16 cellular contexts compared by ENCODE assay signal in genomic region chr11:45001466-45002165, GRCh38. TPM values are rescaled to one million over a fixed set of nuclear protein-coding genes. Genes with fewer than 3 reads are reported as not detected.
DNase-seq lines count a peak whose midpoint lies in the region; ATAC-seq, FAIRE-seq and TF ChIP-seq lines count a peak whose summit lies in the region.
"Had no signal": no experiment of that assay in that cellular context is flagged by ENCODE, and none has a peak within 500 bp of the region (broad histone marks: within the 10 kb centered on the region; RNA-seq: fewer than 3 reads in every experiment).

No MANE protein-coding gene starts in this region.

- no peaks in the 10 kb centered on the region for H3K79me1 ChIP-seq in H1 (ENCODE audit: low read depth, low read length)

- no peak for TF ChIP-seq CTCF in heart left ventricle (IDR thresholded peaks at IDR 0.05)
- TF ChIP-seq CTCF in H1 (IDR thresholded peaks at IDR 0.05; ENCODE audit: control extremely low read depth in 1 of 3, insufficient read depth in 1 of 3, low read depth in 1 of 3, low read length in 3 of 3) = no peak
- no peak for TF ChIP-seq CTCF in upper lobe of left lung (IDR thresholded peaks at IDR 0.05)

- TF ChIP-seq RAD21 in H1 (IDR thresholded peaks at IDR 0.05 in 1 of 2, conservative IDR thresholded peaks at IDR 0.05 in 1 of 2; ENCODE audit: low read depth in 2 of 2, low read length in 2 of 2) = no peak

- TF ChIP-seq EP300 in H1 (IDR thresholded peaks at IDR 0.05; ENCODE audit: borderline replicate concordance in 1 of 2, low read depth in 2 of 2, low read length in 2 of 2) (no peak), upper lobe of left lung (IDR thresholded peaks at IDR 0.05) (no peak)

- no peak for FAIRE-seq in H1 (lab: Jason Lieb, UNC)
- FAIRE-seq: A204.1, GM12878, GM18507 had no signal

- CTCF ChIA-PET in H1 (lab: Charles Lee; ENCODE audit: partially characterized antibody) = interaction anchor here (1.0 to 1.3 kb wide), 2 partner anchors 10 to 42 kb away, joined by 3 read pairs; no protein-coding TSS in a partner anchor

- H2BK120ac ChIP-seq in H1 (replicated peaks; ENCODE audit: low read depth, low read length) = no peak overlapping the region

- H4K5ac ChIP-seq in H1 (ENCODE audit: insufficient read length, low read depth, low read length) = no peak overlapping the region

- DNase-seq in heart left ventricle (no peak), cardiac septum (ENCODE audit: low spot score) (no peak), H1 (ENCODE audit: low read depth in 1 of 2, low spot score in 2 of 2) (no peak), left ventricle myocardium superior (no peak), cerebellar cortex (ENCODE audit: low spot score) (no peak), upper lobe of left lung (no peak)
- DNase-seq: BE2C; CD4-positive, alpha-beta memory T cell; DMS79; H9 had no signal

- WGBS in heart left ventricle, 4 donors = 85 to 87% (median 85%) methylated on average over 6 of the region's 6 CpGs
- 83% methylated on average over 6 of the region's 6 CpGs; no CpG with 5 or more reads in 1 of the 2 experiments for WGBS in H1 (ENCODE audit: extremely low coverage in 1 of 2, insufficient coverage in 1 of 2, insufficient read length in 1 of 2, insufficient replicate concordance in 2 of 2, low coverage in 1 of 2, low lambda C conversion rate in 2 of 2, missing lambda C conversion rate in 1 of 2), 2 experiments
- 89 to 91% methylated on average over 6 of the region's 6 CpGs for WGBS in upper lobe of left lung, 2 donors

- peak overlapping the region; percentile 61; the same call in 1 of the 2 replicates for H2BK15ac ChIP-seq in H1 (ENCODE audit: low read length)

- H4K20me1 ChIP-seq in H1 (replicated peaks in 1 of 2; ENCODE audit: control insufficient read depth in 1 of 2, insufficient read depth in 2 of 2, low read length in 2 of 2) = no peaks in the 10 kb centered on the region

- H3K27ac ChIP-seq in heart left ventricle = no peak overlapping the region
- H3K27ac ChIP-seq in H1 (ENCODE audit: low read depth, low read length) = no peak overlapping the region
- H3K27ac ChIP-seq in upper lobe of left lung = no peak overlapping the region
- H3K27ac ChIP-seq: C4-2B had no signal

- H3K4me1 ChIP-seq in heart left ventricle (peaks cover 0 to 13% (median 1%) of the 10 kb centered on the region in 12 donors), H1 (replicated peaks in 1 of 4; ENCODE audit: control insufficient read depth in 3 of 4, insufficient read depth in 4 of 4, low read length in 3 of 4) (no peaks in the 10 kb centered on the region), upper lobe of left lung (no peaks in the 10 kb centered on the region)
- H3K4me1 ChIP-seq: BE2C had no signal

- H3K36me3 ChIP-seq in heart left ventricle (no peaks in the 10 kb centered on the region), H1 (ENCODE audit: control insufficient read depth in 2 of 4, insufficient read depth in 4 of 4, low read length in 3 of 4) (no peaks in the 10 kb centered on the region), upper lobe of left lung (no peaks in the 10 kb centered on the region)
- H3K36me3 ChIP-seq: BE2C had no signal

- H3K9ac ChIP-seq in H1 (replicated peaks in 1 of 4; ENCODE audit: extremely low read depth in 1 of 4, low read depth in 3 of 4, low read length in 3 of 4) = no peak overlapping the region

- H3K27me3 ChIP-seq in heart left ventricle = no peaks in the 10 kb centered on the region
- H3K27me3 ChIP-seq in H1 (replicated peaks in 1 of 4; ENCODE audit: control insufficient read depth in 3 of 4, extremely low read depth in 1 of 4, insufficient read depth in 3 of 4, low read length in 3 of 4) = no peaks in the 10 kb centered on the region; a peak in 1 of 7 replicates
- no peaks in the 10 kb centered on the region for H3K27me3 ChIP-seq in upper lobe of left lung
- H3K27me3 ChIP-seq: BE2C had no signal

- H2BK12ac ChIP-seq in H1 (ENCODE audit: low read depth, low read length) = no peak overlapping the region

- H3K9me3 ChIP-seq in heart left ventricle (no peaks in the 10 kb centered on the region), H1 (ENCODE audit: insufficient read depth in 2 of 2, low read depth in 1 of 2, low read length in 1 of 2) (no peaks in the 10 kb centered on the region), upper lobe of left lung (no peaks in the 10 kb centered on the region)
- H3K9me3 ChIP-seq: BE2C had no signal

- H3K4ac ChIP-seq in H1 (replicated peaks; ENCODE audit: insufficient read length, low read depth, low read length) = no peak overlapping the region

- no peak overlapping the region for H3K4me3 ChIP-seq in heart left ventricle
- H3K4me3 ChIP-seq in H1 (ENCODE audit: extremely low read depth in 1 of 4, insufficient read depth in 2 of 4, low read depth in 3 of 4, low read length in 4 of 4) = no peak overlapping the region
- no peak overlapping the region for H3K4me3 ChIP-seq in upper lobe of left lung
- H3K4me3 ChIP-seq: GM12878, GM23338 had no signal

- peak in 3 of 4 donors; percentile 67 to 75 (median 69) for ATAC-seq in heart left ventricle
- ATAC-seq in left ventricle myocardium superior = peak; percentile 81
- no peak for ATAC-seq in upper lobe of left lung (ENCODE audit: low FRiP score in 2 of 2)
- ATAC-seq in GM21825 (IDR thresholded peaks at IDR 0.05; ENCODE audit: unreplicated experiment) = no peak
- ATAC-seq: GM12878, GM23338 had no signal

- H4K8ac ChIP-seq in H1 (ENCODE audit: extremely low read depth, insufficient read depth, low read length) = no peak overlapping the region

- peaks cover 2% of the 10 kb centered on the region; the same call in 1 of the 2 replicates for H3K23me2 ChIP-seq in H1 (ENCODE audit: low read depth, low read length)

- H3K56ac ChIP-seq in H1 (replicated peaks; ENCODE audit: insufficient read length, low read depth, low read length) = no peak overlapping the region

- H2AK5ac ChIP-seq in H1 (ENCODE audit: low read depth, low read length) = no peak overlapping the region

- H3K4me2 ChIP-seq in H1 (ENCODE audit: insufficient read depth in 1 of 2, low read depth in 2 of 2, low read length in 2 of 2) = no peak overlapping the region
- H3K4me2 ChIP-seq: GM23338 had no signal

- TF ChIP-seq POLR2A in heart left ventricle (IDR thresholded peaks at IDR 0.05) (no peak), H1 (IDR thresholded peaks at IDR 0.05; ENCODE audit: control extremely low read depth in 1 of 2, low read depth in 2 of 2, low read length in 2 of 2) (no peak), upper lobe of left lung (IDR thresholded peaks at IDR 0.05) (no peak)

- intact Hi-C loops in heart left ventricle (cut with DNase I) (no loop called here), cardiac septum (cut with DNase I) (no loop called here), left ventricle myocardium superior (cut with micrococcal nuclease) (no loop called here)

- H3K79me2 ChIP-seq in H1 (ENCODE audit: control insufficient read depth in 1 of 2, insufficient read depth in 2 of 2, low read length in 2 of 2) = no peaks in the 10 kb centered on the region

- H2BK5ac ChIP-seq in H1 (ENCODE audit: low read depth, low read length) = no peak overlapping the region

- H4K91ac ChIP-seq in H1 (replicated peaks; ENCODE audit: insufficient read length, low read length) = no peak overlapping the region

- H3K23ac ChIP-seq in H1 (ENCODE audit: insufficient read length) = no peak overlapping the region

- no peak overlapping the region for H3K18ac ChIP-seq in H1 (ENCODE audit: extremely low read depth, low read length)

- H2AFZ ChIP-seq in H1 (ENCODE audit: low read length) = no peak overlapping the region
- H2AFZ ChIP-seq: GM23338 had no signal

- no peak overlapping the region for H3K14ac ChIP-seq in H1 (ENCODE audit: insufficient read length)

- POLR2A ChIA-PET in H1 (lab: Charles Lee; ENCODE audit: partially characterized antibody) = no interaction called here

- no peak overlapping the region for H2BK20ac ChIP-seq in H1 (ENCODE audit: low read length)

TF ChIP-seq in H1, 55 proteins besides CTCF, POLR2A, EP300 and RAD21 (continues in another document):
- TF ChIP-seq HDAC2 (IDR thresholded peaks at IDR 0.05; ENCODE audit: borderline replicate concordance in 1 of 2, low read depth in 2 of 2, low read length in 2 of 2) (no peak), JUN (IDR thresholded peaks at IDR 0.05; ENCODE audit: low read depth, low read length) (no peak), SP2 (IDR thresholded peaks at IDR 0.05; ENCODE audit: low read length) (no peak), EZH2 (IDR thresholded peaks at IDR 0.05; ENCODE audit: low read depth, low read length, severe bottlenecking) (no peak), MAFK (IDR thresholded peaks at IDR 0.05; ENCODE audit: low read depth, low read length) (no peak), JUND (IDR thresholded peaks at IDR 0.05; ENCODE audit: low read length) (no peak)

RNA-seq across cellular contexts. Expression of gene TP53I11, which starts 50.9 kb away (rescaled TPM):
- total RNA-seq in heart left ventricle = 10 to 100 TPM; 24.0 to 75.0 (median 39.4) TPM
- polyA plus RNA-seq in heart left ventricle = 10 to 100 TPM; 34.9 to 91.3 TPM
- 38.4 TPM for total RNA-seq in cardiac septum
- total RNA-seq in H1 (2021; fragmentation: NEBNext Ultra II Directional; extraction: Animal tissue kit (Norgen Biotek cat#: 25700)) = 46.3 and 53.7 TPM in 2 replicates
- 34.0 and 47.5 TPM in 2 replicates for polyA plus RNA-seq in H1 (2011; rRNA removed)
- polyA plus RNA-seq in H1 (2011; cell fraction: cytosol; rRNA removed) = 25.8 TPM
- polyA plus RNA-seq in H1 (2011; cell fraction: nucleus; rRNA removed) = 48.2 TPM
- 44.1 to 78.7 TPM (median 68.4 TPM) in 4 replicates for polyA plus RNA-seq in H1 (2012, experiment 1 of 2)
- 49.8 TPM for polyA plus RNA-seq in H1 (2012, experiment 2 of 2)
- polyA plus RNA-seq in H1 (2013, experiment 1 of 2) = 52.1 TPM
- polyA plus RNA-seq in H1 (2013, experiment 2 of 2) = 59.6 TPM
- polyA minus RNA-seq in H1 (2011; rRNA and poly(A)+ RNA removed) = 26.4 and 26.9 TPM in 2 replicates
- polyA minus RNA-seq in H1 (2011; cell fraction: cytosol; rRNA and poly(A)+ RNA removed) = 34.6 TPM
- 44.5 TPM for polyA minus RNA-seq in H1 (2011; cell fraction: nucleus; rRNA and poly(A)+ RNA removed)
- 45.5 TPM for total RNA-seq in left ventricle myocardium superior
- 100 to 1,000 TPM in 3 of 6 donors, 10 to 100 TPM in 3; 55.3 to 127 (median 101) TPM for total RNA-seq in upper lobe of left lung

Comparison
In these comparisons a context has a peak if more than half of its experiments do, and no peak if none do; other contexts are left out.
1. ATAC-seq: peak in heart left ventricle (3 of 4) and left ventricle myocardium superior (single experiment); none in upper lobe of left lung (0 of 2) and GM21825 (single experiment).